16 cellular contexts compared by ENCODE assay signal in the genomic region with DNA sequence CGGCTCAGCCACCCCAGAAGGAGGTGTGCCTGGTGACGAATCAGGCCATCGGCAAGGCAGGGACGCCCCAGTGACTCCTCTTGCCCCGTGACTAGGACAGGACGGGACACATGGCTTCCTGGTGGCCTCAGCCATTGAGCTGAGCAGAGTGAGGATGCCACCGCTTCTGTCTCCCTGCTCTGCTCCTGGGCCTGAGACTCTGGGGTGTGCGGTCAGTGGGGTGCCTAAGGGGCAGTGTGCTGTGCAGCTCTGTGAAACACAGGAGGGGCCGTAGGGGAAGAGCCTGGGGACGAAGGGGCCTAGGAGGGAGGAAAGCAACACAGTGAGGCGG. TPM values are rescaled to one million over a fixed set of nuclear protein-coding genes. Genes with fewer than 3 reads are reported as not detected.
A peak's percentile ranks its signal among the peaks of the same experiment; 100 is the strongest.
DNase-seq lines count a peak whose midpoint lies in the region; ATAC-seq and TF ChIP-seq lines count a peak whose summit lies in the region.
"Had no signal": no experiment of that assay in that cellular context is flagged by ENCODE, and none has a peak within 500 bp of the region (broad histone marks: within the 10 kb centered on the region; RNA-seq: fewer than 3 reads in every experiment).

No MANE protein-coding gene starts in this region.

- H3K4me1 ChIP-seq in psoas muscle, result no peaks in the 10 kb centered on the region
- H3K4me1 ChIP-seq in uterus, result no peaks in the 10 kb centered on the region

- 49 to 83% (median 67%) methylated on average over 11 of the region's 11 CpGs for WGBS in psoas muscle, 3 donors

- ATAC-seq in left ventricle myocardium superior, result peak; percentile 4
- ATAC-seq in Right ventricle myocardium inferior, result no peak
- ATAC-seq in esophagus mucosa, result peak; percentile 15
- ATAC-seq in psoas muscle, result peak; percentile 33 to 57 (median 40)
- no peak for ATAC-seq in HG03097 (IDR thresholded peaks at IDR 0.05; ENCODE audit: low FRiP score, unreplicated experiment)
- ATAC-seq in GM19328 (IDR thresholded peaks at IDR 0.05; ENCODE audit: unreplicated experiment), result no peak
- ATAC-seq: HepG2, Panc1 had no signal

- no peak for TF ChIP-seq POLR2A in uterus (IDR thresholded peaks at IDR 0.05)

- intact Hi-C loops in left ventricle myocardium superior (cut with micrococcal nuclease), result no loop called here
- intact Hi-C loops in Right ventricle myocardium inferior (cut with DNase I), result no loop called here
- intact Hi-C loops in psoas muscle (cut with DNase I), result no loop called here
- intact Hi-C loops in uterus (cut with DNase I; ENCODE audit: low total_unique reads), result no loop called here

- H3K27ac ChIP-seq in psoas muscle (peak overlapping the region; percentile 52), uterus (peak overlapping the region; percentile 62 to 65)
- H3K27ac ChIP-seq: KMS-11 had no signal

- no peak for DNase-seq in left ventricle myocardium superior
- no peak for DNase-seq in Right ventricle myocardium inferior (ENCODE audit: missing footprints)
- DNase-seq in psoas muscle, result no peak
- no peak for DNase-seq in uterus
- DNase-seq in stimulated activated CD4-positive, alpha-beta T cell treated with anti-CD3 and anti-CD28 coated beads, Interleukin-4, amount 100 ng/mL, for 1 hour, result no peak
- DNase-seq: 8988T, GF-D8, HFFc6, NCI-H2081 treated with DMSO at 0.1 percent for 48 hours, NCI-H510A treated with DMSO at 0.1 percent for 48 hours had no signal

- H3K9me3 ChIP-seq in psoas muscle (no peaks in the 10 kb centered on the region), uterus (no peaks in the 10 kb centered on the region)

- peaks cover 0 to 26% of the 10 kb centered on the region in 2 donors for H3K36me3 ChIP-seq in psoas muscle (ENCODE audit: insufficient read depth in 1 of 2, low read depth in 1 of 2)
- no peaks in the 10 kb centered on the region for H3K36me3 ChIP-seq in uterus

- TF ChIP-seq CTCF in psoas muscle (IDR thresholded peaks at IDR 0.05), result no peak
- no peak for TF ChIP-seq CTCF in uterus (IDR thresholded peaks at IDR 0.05)

- H3K27me3 ChIP-seq in psoas muscle (ENCODE audit: insufficient read depth in 3 of 3, low read length in 2 of 3), result no peaks in the 10 kb centered on the region
- H3K27me3 ChIP-seq in uterus, result no peaks in the 10 kb centered on the region

- H3K4me3 ChIP-seq in psoas muscle (no peak overlapping the region), uterus (no peak overlapping the region)

RNA-seq across cellular contexts. Expression of a gene that starts 24.3 kb away (rescaled TPM):
- 156 TPM for total RNA-seq in left ventricle myocardium superior
- total RNA-seq in Right ventricle myocardium inferior, result 156 TPM
- total RNA-seq in esophagus mucosa, result 34.9 TPM
- total RNA-seq in psoas muscle, result 100 to 1,000 TPM; 216 to 451 (median 286) TPM
- 100 to 1,000 TPM in 1 of 3 donors, 10 to 100 TPM in 2; 44.9 to 210 (median 56.1) TPM for polyA plus RNA-seq in psoas muscle
- 1,000 to 10,000 TPM in 1 of 4 donors, 100 to 1,000 TPM in 3; 480 to 2,812 (median 618) TPM for total RNA-seq in uterus
- total RNA-seq: HepG2 had no signal

RNA-seq across cellular contexts. Expression of a gene that starts 37.8 kb away (rescaled TPM):
- total RNA-seq in left ventricle myocardium superior (50.7 TPM), Right ventricle myocardium inferior (60.1 TPM), esophagus mucosa (192 TPM), psoas muscle (10 to 100 TPM in 3 of 4 donors, 1 to 10 TPM in 1; 9.4 to 25.5 (median 14.7) TPM), uterus (100 to 1,000 TPM in 2 of 4 donors, 10 to 100 TPM in 2; 59.5 to 398 (median 102) TPM)
- polyA plus RNA-seq in psoas muscle, result 10 to 100 TPM in 2 of 3 donors, 1 to 10 TPM in 1; 8.2 to 33.2 (median 10.0) TPM

Comparison
In these comparisons a context has a peak if more than half of its experiments do, and no peak if none do; other contexts are left out.
1. ATAC-seq: peak in left ventricle myocardium superior (single experiment), esophagus mucosa (single experiment) and psoas muscle (4 of 4); none in Right ventricle myocardium inferior (single experiment), HG03097 (single experiment) and GM19328 (single experiment).